8 cellular contexts compared by ENCODE assay signal in genomic region chr18:48412339-48412929, GRCh38. TPM values are rescaled to one million over a fixed set of nuclear protein-coding genes. Genes with fewer than 3 reads are reported as not detected.
DNase-seq lines count a peak whose midpoint lies in the region; ATAC-seq and TF ChIP-seq lines count a peak whose summit lies in the region.

No MANE protein-coding gene starts in this region.

- peaks cover 36% of the 10 kb centered on the region for H3K27me3 ChIP-seq in HL-60 (ENCODE audit: insufficient read depth, poor library complexity, severe bottlenecking)
- peaks cover 50% of the 10 kb centered on the region for H3K27me3 ChIP-seq in OCI-LY3 (ENCODE audit: low read depth, low read length)

- ATAC-seq in mucosa of descending colon (peak; percentile 38), HG03469 (IDR thresholded peaks at IDR 0.05; ENCODE audit: unreplicated experiment) (no peak), HG03159 (IDR thresholded peaks at IDR 0.05; ENCODE audit: unreplicated experiment) (no peak), HG02938 (IDR thresholded peaks at IDR 0.05; ENCODE audit: unreplicated experiment) (no peak)

- H3K79me2 ChIP-seq in OCI-LY3 (ENCODE audit: low read length): no peaks in the 10 kb centered on the region

- TF ChIP-seq CTCF in HL-60 (IDR thresholded peaks at IDR 0.05; ENCODE audit: insufficient read depth, low read length) (peak; percentile 63), OCI-LY3 (IDR thresholded peaks at IDR 0.05; ENCODE audit: low read depth, low read length) (peak; percentile 86), mucosa of descending colon (IDR thresholded peaks at IDR 0.05) (peak; percentile 58)

- intact Hi-C loops in mucosa of descending colon (cut with DNase I, micrococcal nuclease): no loop called here

- H3K4me2 ChIP-seq in OCI-LY3 (ENCODE audit: low read length): peak overlapping the region; percentile 30

- H3K27ac ChIP-seq in HL-60 (replicated peaks) (no peak overlapping the region), OCI-LY3 (ENCODE audit: low read length) (no peak overlapping the region)

- DNase-seq in DMS53 treated with DMSO at 0.1 percent for 48 hours (lab: John Stamatoyannopoulos, UW; ENCODE audit: unreplicated experiment) (peak; percentile 80), HL-60 (ENCODE audit: low read depth in 1 of 2, low spot score in 1 of 2) (peak in 1 of 2 experiments; percentile 42), cerebellum (ENCODE audit: low spot score) (peak; percentile 35), mucosa of descending colon (peak in 1 of 3 donors; percentile 44)

- H3K4me3 ChIP-seq in HL-60 (replicated peaks; ENCODE audit: insufficient read depth, low read length) (no peak overlapping the region), OCI-LY3 (ENCODE audit: low read length) (no peak overlapping the region), mucosa of descending colon (no peak overlapping the region)

- H3K9me3 ChIP-seq in OCI-LY3 (ENCODE audit: insufficient read depth, low read length) (no peaks in the 10 kb centered on the region), mucosa of descending colon (no peaks in the 10 kb centered on the region)

- H3K9ac ChIP-seq in OCI-LY3 (ENCODE audit: low read length): no peak overlapping the region

- H3K36me3 ChIP-seq in OCI-LY3 (replicated peaks; ENCODE audit: low read depth, low read length) (no peaks in the 10 kb centered on the region), mucosa of descending colon (ENCODE audit: low read depth) (no peaks in the 10 kb centered on the region)

- H3K4me1 ChIP-seq in OCI-LY3 (ENCODE audit: low read length) (no peaks in the 10 kb centered on the region), mucosa of descending colon (ENCODE audit: low read depth) (peaks cover 11% of the 10 kb centered on the region)

- H2AFZ ChIP-seq in OCI-LY3 (ENCODE audit: low read depth, low read length): no peak overlapping the region

- no peaks in the 10 kb centered on the region for H4K20me1 ChIP-seq in OCI-LY3 (ENCODE audit: insufficient read depth, low read length)

RNA-seq across cellular contexts. Expression of gene ZBTB7C, which starts 3.3 kb away (rescaled TPM):
- total RNA-seq in cerebellum: 3.9 TPM
- total RNA-seq in mucosa of descending colon: 10 to 100 TPM; 20.8 to 56.6 (median 38.2) TPM
